ENCODE assay signal across 1 cellular context in the genomic region with DNA sequence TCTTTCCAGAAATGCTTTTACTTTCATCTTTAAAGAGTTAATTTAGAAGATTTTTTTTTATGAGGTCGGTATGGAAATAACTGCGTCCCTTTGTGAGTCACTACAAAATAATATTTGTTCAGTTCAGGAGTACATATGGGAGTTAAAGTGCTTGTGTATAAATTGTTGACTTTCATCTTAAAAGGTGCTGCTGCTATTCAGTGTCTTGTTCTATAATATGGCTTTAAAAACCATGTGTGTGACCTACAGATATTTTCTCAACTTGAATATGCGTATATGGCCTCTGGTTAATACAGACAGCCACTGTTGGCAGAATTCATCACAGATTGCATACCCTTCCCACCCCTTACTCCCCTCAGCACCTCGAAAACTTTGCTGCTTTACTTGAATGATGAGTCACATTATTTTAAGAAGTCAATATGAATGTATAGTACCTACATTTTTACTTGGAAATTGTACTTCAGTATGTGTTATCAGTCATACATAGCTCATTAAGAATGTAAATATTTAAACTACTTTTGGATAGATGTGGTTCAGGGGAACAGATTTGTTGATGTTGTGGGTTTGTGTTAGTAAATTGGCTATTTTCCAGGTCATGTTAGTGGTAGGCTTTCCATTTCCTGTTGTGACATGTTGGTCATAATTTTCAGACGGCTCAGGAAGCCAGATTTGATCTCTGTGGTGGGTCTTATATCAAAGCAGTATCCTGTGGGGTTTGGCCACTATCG.
TF ChIP-seq lines count a peak whose summit lies in the region.

No MANE protein-coding gene starts in this region.

TF ChIP-seq in K562, 482 proteins besides CTCF, POLR2A, EP300 and RAD21 (continued from another document and continues in another):
- TF ChIP-seq SETDB1 (IDR thresholded peaks at IDR 0.05; ENCODE audit: low read length) (no peak), ZNF121 (CRISPR knock-in tag; conservative IDR thresholded peaks at IDR 0.05) (no peak), SMARCA4 (IDR thresholded peaks at IDR 0.05) (peak; percentile 74), ZNF316 (IDR thresholded peaks at IDR 0.05) (0 out of 2 replicates have a peak, but pooled peaks have one; percentile 10), FOXK2 (conservative IDR thresholded peaks at IDR 0.05 in 1 of 2, IDR thresholded peaks at IDR 0.05 in 1 of 2; ENCODE audit: low read depth in 2 of 2) (0 out of 4 replicates have a peak, but pooled peaks of 1 of the 2 experiments have one; percentile 41), TEAD1 (CRISPR knock-in tag; IDR thresholded peaks at IDR 0.05) (0 out of 4 replicates have a peak, but pooled peaks of 1 of the 2 experiments have one; percentile 9), GABPA (tag; conservative IDR thresholded peaks at IDR 0.05; ENCODE audit: low read depth) (peak; percentile 61), CBFA2T3 (IDR thresholded peaks at IDR 0.05) (peak; percentile 65), ARID1B (IDR thresholded peaks at IDR 0.05) (peak; percentile 72), NCOR1 (IDR thresholded peaks at IDR 0.05) (peak; percentile 38; the same call in 1 of the 2 replicates), SMARCE1 (IDR thresholded peaks at IDR 0.05) (peak; percentile 71), ZNF644 (tag; IDR thresholded peaks at IDR 0.05; ENCODE audit: low read depth) (peak; percentile 13; the same call in 1 of the 2 replicates), TEAD4 (IDR thresholded peaks at IDR 0.05; ENCODE audit: low read length) (peak; percentile 71; the same call in 1 of the 2 replicates), TEAD4 (CRISPR knock-in tag; IDR thresholded peaks at IDR 0.05; ENCODE audit: borderline replicate concordance) (no peak), SOX6 (IDR thresholded peaks at IDR 0.05) (peak; percentile 38; the same call in 1 of the 2 replicates), ETV1 (tag; conservative IDR thresholded peaks at IDR 0.05; ENCODE audit: low read depth) (peak; percentile 96), FOXA3 (CRISPR knock-in tag; conservative IDR thresholded peaks at IDR 0.05 in 1 of 2, IDR thresholded peaks at IDR 0.05 in 1 of 2) (peak in 1 of 2 experiments; percentile 76; a peak in 2 of 4 replicates), ZNF12 (CRISPR knock-in tag; IDR thresholded peaks at IDR 0.05) (no peak), SP1 (CRISPR knock-in tag; IDR thresholded peaks at IDR 0.05) (0 out of 2 replicates have a peak, but pooled peaks have one; percentile 15), NFYB (IDR thresholded peaks at IDR 0.05; ENCODE audit: extremely low read depth, insufficient read length) (no peak), MAFG (tag; conservative IDR thresholded peaks at IDR 0.05) (0 out of 2 replicates have a peak, but pooled peaks have one; percentile 26)
- TF ChIP-seq, protein P1, sequence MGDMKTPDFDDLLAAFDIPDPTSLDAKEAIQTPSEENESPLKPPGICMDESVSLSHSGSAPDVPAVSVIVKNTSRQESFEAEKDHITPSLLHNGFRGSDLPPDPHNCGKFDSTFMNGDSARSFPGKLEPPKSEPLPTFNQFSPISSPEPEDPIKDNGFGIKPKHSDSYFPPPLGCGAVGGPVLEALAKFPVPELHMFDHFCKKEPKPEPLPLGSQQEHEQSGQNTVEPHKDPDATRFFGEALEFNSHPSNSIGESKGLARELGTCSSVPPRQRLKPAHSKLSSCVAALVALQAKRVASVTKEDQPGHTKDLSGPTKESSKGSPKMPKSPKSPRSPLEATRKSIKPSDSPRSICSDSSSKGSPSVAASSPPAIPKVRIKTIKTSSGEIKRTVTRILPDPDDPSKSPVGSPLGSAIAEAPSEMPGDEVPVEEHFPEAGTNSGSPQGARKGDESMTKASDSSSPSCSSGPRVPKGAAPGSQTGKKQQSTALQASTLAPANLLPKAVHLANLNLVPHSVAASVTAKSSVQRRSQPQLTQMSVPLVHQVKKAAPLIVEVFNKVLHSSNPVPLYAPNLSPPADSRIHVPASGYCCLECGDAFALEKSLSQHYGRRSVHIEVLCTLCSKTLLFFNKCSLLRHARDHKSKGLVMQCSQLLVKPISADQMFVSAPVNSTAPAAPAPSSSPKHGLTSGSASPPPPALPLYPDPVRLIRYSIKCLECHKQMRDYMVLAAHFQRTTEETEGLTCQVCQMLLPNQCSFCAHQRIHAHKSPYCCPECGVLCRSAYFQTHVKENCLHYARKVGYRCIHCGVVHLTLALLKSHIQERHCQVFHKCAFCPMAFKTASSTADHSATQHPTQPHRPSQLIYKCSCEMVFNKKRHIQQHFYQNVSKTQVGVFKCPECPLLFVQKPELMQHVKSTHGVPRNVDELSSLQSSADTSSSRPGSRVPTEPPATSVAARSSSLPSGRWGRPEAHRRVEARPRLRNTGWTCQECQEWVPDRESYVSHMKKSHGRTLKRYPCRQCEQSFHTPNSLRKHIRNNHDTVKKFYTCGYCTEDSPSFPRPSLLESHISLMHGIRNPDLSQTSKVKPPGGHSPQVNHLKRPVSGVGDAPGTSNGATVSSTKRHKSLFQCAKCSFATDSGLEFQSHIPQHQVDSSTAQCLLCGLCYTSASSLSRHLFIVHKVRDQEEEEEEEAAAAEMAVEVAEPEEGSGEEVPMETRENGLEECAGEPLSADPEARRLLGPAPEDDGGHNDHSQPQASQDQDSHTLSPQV (IDR thresholded peaks at IDR 0.05), result 0 out of 2 replicates have a peak, but pooled peaks have one; percentile 13
- TF ChIP-seq, protein P2, sequence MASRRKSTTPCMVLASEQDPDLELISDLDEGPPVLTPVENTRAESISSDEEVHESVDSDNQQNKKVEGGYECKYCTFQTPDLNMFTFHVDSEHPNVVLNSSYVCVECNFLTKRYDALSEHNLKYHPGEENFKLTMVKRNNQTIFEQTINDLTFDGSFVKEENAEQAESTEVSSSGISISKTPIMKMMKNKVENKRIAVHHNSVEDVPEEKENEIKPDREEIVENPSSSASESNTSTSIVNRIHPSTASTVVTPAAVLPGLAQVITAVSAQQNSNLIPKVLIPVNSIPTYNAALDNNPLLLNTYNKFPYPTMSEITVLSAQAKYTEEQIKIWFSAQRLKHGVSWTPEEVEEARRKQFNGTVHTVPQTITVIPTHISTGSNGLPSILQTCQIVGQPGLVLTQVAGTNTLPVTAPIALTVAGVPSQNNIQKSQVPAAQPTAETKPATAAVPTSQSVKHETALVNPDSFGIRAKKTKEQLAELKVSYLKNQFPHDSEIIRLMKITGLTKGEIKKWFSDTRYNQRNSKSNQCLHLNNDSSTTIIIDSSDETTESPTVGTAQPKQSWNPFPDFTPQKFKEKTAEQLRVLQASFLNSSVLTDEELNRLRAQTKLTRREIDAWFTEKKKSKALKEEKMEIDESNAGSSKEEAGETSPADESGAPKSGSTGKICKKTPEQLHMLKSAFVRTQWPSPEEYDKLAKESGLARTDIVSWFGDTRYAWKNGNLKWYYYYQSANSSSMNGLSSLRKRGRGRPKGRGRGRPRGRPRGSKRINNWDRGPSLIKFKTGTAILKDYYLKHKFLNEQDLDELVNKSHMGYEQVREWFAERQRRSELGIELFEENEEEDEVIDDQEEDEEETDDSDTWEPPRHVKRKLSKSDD (conservative IDR thresholded peaks at IDR 0.05; ENCODE audit: low read length), result no peak
- TF ChIP-seq, protein P3, sequence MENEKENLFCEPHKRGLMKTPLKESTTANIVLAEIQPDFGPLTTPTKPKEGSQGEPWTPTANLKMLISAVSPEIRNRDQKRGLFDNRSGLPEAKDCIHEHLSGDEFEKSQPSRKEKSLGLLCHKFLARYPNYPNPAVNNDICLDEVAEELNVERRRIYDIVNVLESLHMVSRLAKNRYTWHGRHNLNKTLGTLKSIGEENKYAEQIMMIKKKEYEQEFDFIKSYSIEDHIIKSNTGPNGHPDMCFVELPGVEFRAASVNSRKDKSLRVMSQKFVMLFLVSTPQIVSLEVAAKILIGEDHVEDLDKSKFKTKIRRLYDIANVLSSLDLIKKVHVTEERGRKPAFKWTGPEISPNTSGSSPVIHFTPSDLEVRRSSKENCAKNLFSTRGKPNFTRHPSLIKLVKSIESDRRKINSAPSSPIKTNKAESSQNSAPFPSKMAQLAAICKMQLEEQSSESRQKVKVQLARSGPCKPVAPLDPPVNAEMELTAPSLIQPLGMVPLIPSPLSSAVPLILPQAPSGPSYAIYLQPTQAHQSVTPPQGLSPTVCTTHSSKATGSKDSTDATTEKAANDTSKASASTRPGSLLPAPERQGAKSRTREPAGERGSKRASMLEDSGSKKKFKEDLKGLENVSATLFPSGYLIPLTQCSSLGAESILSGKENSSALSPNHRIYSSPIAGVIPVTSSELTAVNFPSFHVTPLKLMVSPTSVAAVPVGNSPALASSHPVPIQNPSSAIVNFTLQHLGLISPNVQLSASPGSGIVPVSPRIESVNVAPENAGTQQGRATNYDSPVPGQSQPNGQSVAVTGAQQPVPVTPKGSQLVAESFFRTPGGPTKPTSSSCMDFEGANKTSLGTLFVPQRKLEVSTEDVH (IDR thresholded peaks at IDR 0.05; ENCODE audit: low read depth, partially characterized antibody), result no peak
- TF ChIP-seq, protein P4, sequence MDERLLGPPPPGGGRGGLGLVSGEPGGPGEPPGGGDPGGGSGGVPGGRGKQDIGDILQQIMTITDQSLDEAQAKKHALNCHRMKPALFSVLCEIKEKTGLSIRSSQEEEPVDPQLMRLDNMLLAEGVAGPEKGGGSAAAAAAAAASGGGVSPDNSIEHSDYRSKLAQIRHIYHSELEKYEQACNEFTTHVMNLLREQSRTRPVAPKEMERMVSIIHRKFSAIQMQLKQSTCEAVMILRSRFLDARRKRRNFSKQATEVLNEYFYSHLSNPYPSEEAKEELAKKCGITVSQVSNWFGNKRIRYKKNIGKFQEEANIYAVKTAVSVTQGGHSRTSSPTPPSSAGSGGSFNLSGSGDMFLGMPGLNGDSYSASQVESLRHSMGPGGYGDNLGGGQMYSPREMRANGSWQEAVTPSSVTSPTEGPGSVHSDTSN (CRISPR knock-in tag; IDR thresholded peaks at IDR 0.05; ENCODE audit: low read depth), result no peak
- TF ChIP-seq, protein P4 (tag; conservative IDR thresholded peaks at IDR 0.05; ENCODE audit: low read depth), result peak; percentile 64
- TF ChIP-seq, protein P5, sequence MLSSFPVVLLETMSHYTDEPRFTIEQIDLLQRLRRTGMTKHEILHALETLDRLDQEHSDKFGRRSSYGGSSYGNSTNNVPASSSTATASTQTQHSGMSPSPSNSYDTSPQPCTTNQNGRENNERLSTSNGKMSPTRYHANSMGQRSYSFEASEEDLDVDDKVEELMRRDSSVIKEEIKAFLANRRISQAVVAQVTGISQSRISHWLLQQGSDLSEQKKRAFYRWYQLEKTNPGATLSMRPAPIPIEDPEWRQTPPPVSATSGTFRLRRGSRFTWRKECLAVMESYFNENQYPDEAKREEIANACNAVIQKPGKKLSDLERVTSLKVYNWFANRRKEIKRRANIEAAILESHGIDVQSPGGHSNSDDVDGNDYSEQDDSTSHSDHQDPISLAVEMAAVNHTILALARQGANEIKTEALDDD (IDR thresholded peaks at IDR 0.05), result 0 out of 2 replicates have a peak, but pooled peaks have one; percentile 31
- TF ChIP-seq, protein P6, sequence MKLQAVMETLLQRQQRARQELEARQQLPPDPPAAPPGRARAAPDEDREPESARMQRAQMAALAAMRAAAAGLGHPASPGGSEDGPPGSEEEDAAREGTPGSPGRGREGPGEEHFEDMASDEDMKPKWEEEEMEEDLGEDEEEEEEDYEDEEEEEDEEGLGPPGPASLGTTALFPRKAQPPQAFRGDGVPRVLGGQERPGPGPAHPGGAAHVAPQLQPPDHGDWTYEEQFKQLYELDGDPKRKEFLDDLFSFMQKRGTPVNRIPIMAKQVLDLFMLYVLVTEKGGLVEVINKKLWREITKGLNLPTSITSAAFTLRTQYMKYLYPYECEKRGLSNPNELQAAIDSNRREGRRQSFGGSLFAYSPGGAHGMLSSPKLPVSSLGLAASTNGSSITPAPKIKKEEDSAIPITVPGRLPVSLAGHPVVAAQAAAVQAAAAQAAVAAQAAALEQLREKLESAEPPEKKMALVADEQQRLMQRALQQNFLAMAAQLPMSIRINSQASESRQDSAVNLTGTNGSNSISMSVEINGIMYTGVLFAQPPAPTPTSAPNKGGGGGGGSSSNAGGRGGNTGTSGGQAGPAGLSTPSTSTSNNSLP (IDR thresholded peaks at IDR 0.05; ENCODE audit: borderline replicate concordance, low read depth, low read length), result 0 out of 2 replicates have a peak, but pooled peaks have one; percentile 61
- TF ChIP-seq, protein P7, sequence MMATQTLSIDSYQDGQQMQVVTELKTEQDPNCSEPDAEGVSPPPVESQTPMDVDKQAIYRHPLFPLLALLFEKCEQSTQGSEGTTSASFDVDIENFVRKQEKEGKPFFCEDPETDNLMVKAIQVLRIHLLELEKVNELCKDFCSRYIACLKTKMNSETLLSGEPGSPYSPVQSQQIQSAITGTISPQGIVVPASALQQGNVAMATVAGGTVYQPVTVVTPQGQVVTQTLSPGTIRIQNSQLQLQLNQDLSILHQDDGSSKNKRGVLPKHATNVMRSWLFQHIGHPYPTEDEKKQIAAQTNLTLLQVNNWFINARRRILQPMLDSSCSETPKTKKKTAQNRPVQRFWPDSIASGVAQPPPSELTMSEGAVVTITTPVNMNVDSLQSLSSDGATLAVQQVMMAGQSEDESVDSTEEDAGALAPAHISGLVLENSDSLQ (IDR thresholded peaks at IDR 0.05), result peak; percentile 54; the same call in 1 of the 2 replicates
- TF ChIP-seq, protein P8, sequence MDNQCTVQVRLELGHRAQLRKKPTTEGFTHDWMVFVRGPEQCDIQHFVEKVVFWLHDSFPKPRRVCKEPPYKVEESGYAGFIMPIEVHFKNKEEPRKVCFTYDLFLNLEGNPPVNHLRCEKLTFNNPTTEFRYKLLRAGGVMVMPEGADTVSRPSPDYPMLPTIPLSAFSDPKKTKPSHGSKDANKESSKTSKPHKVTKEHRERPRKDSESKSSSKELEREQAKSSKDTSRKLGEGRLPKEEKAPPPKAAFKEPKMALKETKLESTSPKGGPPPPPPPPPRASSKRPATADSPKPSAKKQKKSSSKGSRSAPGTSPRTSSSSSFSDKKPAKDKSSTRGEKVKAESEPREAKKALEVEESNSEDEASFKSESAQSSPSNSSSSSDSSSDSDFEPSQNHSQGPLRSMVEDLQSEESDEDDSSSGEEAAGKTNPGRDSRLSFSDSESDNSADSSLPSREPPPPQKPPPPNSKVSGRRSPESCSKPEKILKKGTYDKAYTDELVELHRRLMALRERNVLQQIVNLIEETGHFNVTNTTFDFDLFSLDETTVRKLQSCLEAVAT (IDR thresholded peaks at IDR 0.05), result peak in 1 of 2 experiments; percentile 60; a peak in 1 of 4 replicates
- TF ChIP-seq, protein P9, sequence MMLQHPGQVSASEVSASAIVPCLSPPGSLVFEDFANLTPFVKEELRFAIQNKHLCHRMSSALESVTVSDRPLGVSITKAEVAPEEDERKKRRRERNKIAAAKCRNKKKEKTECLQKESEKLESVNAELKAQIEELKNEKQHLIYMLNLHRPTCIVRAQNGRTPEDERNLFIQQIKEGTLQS (IDR thresholded peaks at IDR 0.05), result peak; percentile 80
- TF ChIP-seq, protein P9 (CRISPR knock-in tag; conservative IDR thresholded peaks at IDR 0.05), result no peak
